ENCODE assay signal across 8 cellular contexts in genomic region chr12:69853176-69853961, GRCh38. TPM values are rescaled to one million over a fixed set of nuclear protein-coding genes. Genes with fewer than 3 reads are reported as not detected.
"Had no signal": no experiment of that assay in that cellular context is flagged by ENCODE, and none has a peak within 500 bp of the region (broad histone marks: within the 10 kb centered on the region; RNA-seq: fewer than 3 reads in every experiment).

No MANE protein-coding gene starts in this region.

RNA-seq across cellular contexts. Expression of gene MYRFL, which starts 28.3 kb away (rescaled TPM):
- total RNA-seq: activated naive CD4-positive, alpha-beta T cell treated with anti-CD3 and anti-CD28 coated beads for 36 hours; activated naive CD4-positive, alpha-beta T cell treated with anti-CD3 and anti-CD28 coated beads, Interleukin-2, amount 50 U/mL, for 72 hours; activated naive CD8-positive, alpha-beta T cell treated with anti-CD3 and anti-CD28 coated beads for 36 hours; activated naive CD8-positive, alpha-beta T cell treated with anti-CD3 and anti-CD28 coated beads, Interleukin-2, amount 10 ng/mL, durations not matched to agents 7 days and 5 days; activated T-cell treated with anti-CD3 and anti-CD28 coated beads, Interleukin-2, amount 50 U/mL, for 4 hours; activated T-helper 1 cell treated with anti-CD3 and anti-CD28 coated beads, Interleukin-12 subunit alpha, Interleukin-12 subunit beta, Interleukin-2, Interleukin-4 antibody, amounts not matched to agents 30 ng/mL and 10 ng/mL and 1 ng/mL, durations not matched to agents 14 hours and 24 hours and 36 hours; activated T-helper 2 cell treated with anti-CD3 and anti-CD28 coated beads, Interferon-gamma antibody, Interleukin-2, Interleukin-4, amounts not matched to agents 10 μg/mL and 5 μg/mL and 100 μg/mL, durations not matched to agents 14 hours and 24 hours and 36 hours; ascending aorta had no signal
